15 cellular contexts compared by ENCODE assay signal in the genomic region with DNA sequence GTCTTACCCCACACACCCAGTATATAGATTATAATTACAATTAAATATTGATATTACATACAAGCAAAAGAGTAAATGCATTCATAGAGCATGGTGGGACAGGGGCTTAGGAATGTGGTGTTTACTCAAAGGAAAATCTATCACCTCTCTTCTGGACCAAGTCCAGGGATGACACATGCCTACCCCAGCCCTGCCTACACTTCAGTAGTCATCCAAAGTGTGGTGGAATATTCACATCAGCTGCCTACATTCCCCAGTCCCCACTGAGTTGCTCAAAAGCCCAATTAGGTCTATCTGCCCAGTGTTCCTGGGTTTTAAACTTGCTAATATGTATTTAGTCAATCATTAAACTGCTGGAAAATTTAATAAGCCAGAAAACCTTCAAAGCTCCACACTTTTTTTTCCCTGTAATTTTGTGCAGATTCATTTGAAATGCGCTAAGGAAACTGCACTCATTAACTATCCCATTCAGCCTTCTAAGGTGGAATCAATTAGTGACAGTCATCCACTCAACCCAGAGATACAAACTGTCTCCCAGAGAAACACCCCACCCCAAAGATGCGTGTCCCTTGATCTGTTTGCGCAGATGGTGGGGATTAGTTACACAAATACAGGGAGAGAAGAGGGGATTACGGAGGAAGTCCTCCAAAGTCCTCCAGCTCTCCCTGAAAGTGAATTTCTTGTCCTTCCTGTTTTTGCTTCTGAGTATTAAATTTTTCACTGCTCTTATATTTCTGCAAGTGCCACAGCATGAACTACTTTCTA.
DNase-seq lines count a peak whose midpoint lies in the region; ATAC-seq, FAIRE-seq and TF ChIP-seq lines count a peak whose summit lies in the region.
"Had no signal": no experiment of that assay in that cellular context is flagged by ENCODE, and none has a peak within 500 bp of the region (broad histone marks: within the 10 kb centered on the region; RNA-seq: fewer than 3 reads in every experiment).

No MANE protein-coding gene starts in this region.

- no peaks in the 10 kb centered on the region for H3K9me2 ChIP-seq in PC-3 (replicated peaks; ENCODE audit: low read length)

- TF ChIP-seq EP300 in sigmoid colon (IDR thresholded peaks at IDR 0.05) = no peak

- H3K36me3 Mint-ChIP-seq in stimulated activated effector memory CD8-positive, alpha-beta T cell treated with anti-CD3 and anti-CD28 coated beads, Interleukin-12 subunit alpha, Interleukin-12 subunit beta, amount 100 ng/mL, for 72 hours = no peaks in the 10 kb centered on the region
- H3K36me3 Mint-ChIP-seq in stimulated activated naive B cell treated with anti-CD40 and anti-IgM and Interleukin-4, amounts not matched to agents 10 μg/mL and 1 μg/mL and 100 μg/mL, for 72 hours = no peaks in the 10 kb centered on the region

- H3K4me2 ChIP-seq in PC-3 (ENCODE audit: low read length) (no peak overlapping the region), endothelial cell of umbilical vein (ENCODE audit: insufficient read depth, low read length) (no peak overlapping the region)

- H3K9me3 Mint-ChIP-seq in stimulated activated effector memory CD8-positive, alpha-beta T cell treated with anti-CD3 and anti-CD28 coated beads, Interleukin-12 subunit alpha, Interleukin-12 subunit beta, amount 100 ng/mL, for 72 hours = no peaks in the 10 kb centered on the region
- peaks cover 0 to 2% of the 10 kb centered on the region in 2 donors for H3K9me3 Mint-ChIP-seq in stimulated activated naive B cell treated with anti-CD40 and anti-IgM and Interleukin-4, amounts not matched to agents 10 μg/mL and 1 μg/mL and 100 μg/mL, for 72 hours
- H3K9me3 Mint-ChIP-seq: dendritic cell treated with granulocyte-macrophage colony-stimulating factor and Interleukin-4, amounts not matched to agents 40 ng/mL and 50 ng/mL, for 4 days had no signal

- POLR2A ChIA-PET in PC-3 (lab: Charles Lee; ENCODE audit: unreplicated experiment) = no interaction called here
- POLR2A ChIA-PET in endothelial cell of umbilical vein (lab: Charles Lee) = no interaction called here

- no peak overlapping the region for H2AFZ ChIP-seq in PC-3 (ENCODE audit: low read length)
- H2AFZ ChIP-seq in endothelial cell of umbilical vein (ENCODE audit: low read depth, low read length) = no peak overlapping the region

- H4K20me1 ChIP-seq in PC-3 (ENCODE audit: low read length) = no peaks in the 10 kb centered on the region
- H4K20me1 ChIP-seq in endothelial cell of umbilical vein (replicated peaks; ENCODE audit: control insufficient read depth, extremely low read depth, insufficient read depth, low read length) = no peaks in the 10 kb centered on the region

- DNase-seq in HT1080 (ENCODE audit: low read depth) = peak; percentile 50
- DNase-seq in PC-3 = peak; percentile 33
- no peak for DNase-seq in endothelial cell of umbilical vein (ENCODE audit: low read depth, low spot score)
- DNase-seq in retina = peak; percentile 3
- DNase-seq in sigmoid colon = no peak
- no peak for DNase-seq in stimulated activated effector memory CD8-positive, alpha-beta T cell treated with anti-CD3 and anti-CD28 coated beads, Interleukin-12 subunit alpha, Interleukin-12 subunit beta, amount 100 ng/mL, for 72 hours (ENCODE audit: low spot score in 2 of 2)
- no peak for DNase-seq in stimulated activated naive B cell treated with anti-CD40 and anti-IgM and Interleukin-4, amounts not matched to agents 10 μg/mL and 1 μg/mL and 100 μg/mL, for 72 hours
- DNase-seq: anterior cingulate cortex, C1 segment of cervical spinal cord, NCI-H1105 treated with DMSO at 0.1 percent for 48 hours, NCI-H69, upper lobe of left lung had no signal

- no peaks in the 10 kb centered on the region for H3K4me1 Mint-ChIP-seq in stimulated activated effector memory CD8-positive, alpha-beta T cell treated with anti-CD3 and anti-CD28 coated beads, Interleukin-12 subunit alpha, Interleukin-12 subunit beta, amount 100 ng/mL, for 72 hours
- H3K4me1 Mint-ChIP-seq in stimulated activated naive B cell treated with anti-CD40 and anti-IgM and Interleukin-4, amounts not matched to agents 10 μg/mL and 1 μg/mL and 100 μg/mL, for 72 hours = no peaks in the 10 kb centered on the region

- no peaks in the 10 kb centered on the region for H3K9me3 ChIP-seq in PC-3 (ENCODE audit: low read length)
- H3K9me3 ChIP-seq in endothelial cell of umbilical vein (replicated peaks; ENCODE audit: control insufficient read depth, insufficient read depth, low read length) = no peaks in the 10 kb centered on the region
- H3K9me3 ChIP-seq in sigmoid colon = no peaks in the 10 kb centered on the region
- H3K9me3 ChIP-seq: SJSA1, upper lobe of left lung had no signal

- H3K36me3 ChIP-seq in PC-3 (ENCODE audit: low read depth, low read length) (no peaks in the 10 kb centered on the region), endothelial cell of umbilical vein (ENCODE audit: control insufficient read depth in 2 of 2, extremely low read depth in 1 of 2, insufficient read depth in 2 of 2, low read length in 2 of 2) (no peaks in the 10 kb centered on the region), sigmoid colon (no peaks in the 10 kb centered on the region)
- H3K36me3 ChIP-seq: SJSA1, upper lobe of left lung had no signal

- BruUV-seq in PC-3 (replicated peaks; lab: Mats Ljungman, UMichigan) (no TSS peak), endothelial cell of umbilical vein (replicated peaks; lab: Mats Ljungman, UMichigan) (no TSS peak)

- H3K4me3 Mint-ChIP-seq in stimulated activated effector memory CD8-positive, alpha-beta T cell treated with anti-CD3 and anti-CD28 coated beads, Interleukin-12 subunit alpha, Interleukin-12 subunit beta, amount 100 ng/mL, for 72 hours = no peak overlapping the region
- H3K4me3 Mint-ChIP-seq in stimulated activated naive B cell treated with anti-CD40 and anti-IgM and Interleukin-4, amounts not matched to agents 10 μg/mL and 1 μg/mL and 100 μg/mL, for 72 hours = no peak overlapping the region
- H3K4me3 Mint-ChIP-seq: dendritic cell treated with granulocyte-macrophage colony-stimulating factor and Interleukin-4, amounts not matched to agents 40 ng/mL and 50 ng/mL, for 4 days had no signal

- no peak overlapping the region for H3K27ac ChIP-seq in PC-3 (ENCODE audit: low read length)
- H3K27ac ChIP-seq in endothelial cell of umbilical vein (ENCODE audit: insufficient read depth, low read depth, low read length) = no peak overlapping the region
- no peak overlapping the region for H3K27ac ChIP-seq in sigmoid colon
- H3K27ac ChIP-seq: SJSA1, upper lobe of left lung had no signal

- TF ChIP-seq POLR2A in endothelial cell of umbilical vein (IDR thresholded peaks at IDR 0.05; ENCODE audit: low read depth, low read length) (no peak), sigmoid colon (IDR thresholded peaks at IDR 0.05) (no peak)

- ATAC-seq in PC-3 = no peak
- ATAC-seq in stimulated activated effector memory CD8-positive, alpha-beta T cell treated with anti-CD3 and anti-CD28 coated beads, Interleukin-12 subunit alpha, Interleukin-12 subunit beta, amount 100 ng/mL, for 72 hours = no peak
- ATAC-seq in stimulated activated naive B cell treated with anti-CD40 and anti-IgM and Interleukin-4, amounts not matched to agents 10 μg/mL and 1 μg/mL and 100 μg/mL, for 72 hours (replicated peaks) = no peak
- ATAC-seq: HepG2 had no signal

- H3K27me3 ChIP-seq in PC-3 (ENCODE audit: low read length) (no peaks in the 10 kb centered on the region), endothelial cell of umbilical vein (ENCODE audit: control insufficient read depth in 2 of 2, insufficient read depth in 2 of 2, low read length in 2 of 2) (no peaks in the 10 kb centered on the region), sigmoid colon (no peaks in the 10 kb centered on the region)
- H3K27me3 ChIP-seq: upper lobe of left lung had no signal

- H3K27ac Mint-ChIP-seq in stimulated activated effector memory CD8-positive, alpha-beta T cell treated with anti-CD3 and anti-CD28 coated beads, Interleukin-12 subunit alpha, Interleukin-12 subunit beta, amount 100 ng/mL, for 72 hours = no peak overlapping the region
- no peak overlapping the region for H3K27ac Mint-ChIP-seq in stimulated activated naive B cell treated with anti-CD40 and anti-IgM and Interleukin-4, amounts not matched to agents 10 μg/mL and 1 μg/mL and 100 μg/mL, for 72 hours
- H3K27ac Mint-ChIP-seq: dendritic cell treated with granulocyte-macrophage colony-stimulating factor and Interleukin-4, amounts not matched to agents 40 ng/mL and 50 ng/mL, for 4 days had no signal

- H3K4me1 ChIP-seq in PC-3 (ENCODE audit: insufficient read depth, low read length) = 0 out of 2 replicates have a peak, but pooled peaks cover 5% of the 10 kb centered on the region
- peaks cover 20% of the 10 kb centered on the region for H3K4me1 ChIP-seq in endothelial cell of umbilical vein (ENCODE audit: control insufficient read depth, extremely low read depth, insufficient read depth, low read length)
- no peaks in the 10 kb centered on the region for H3K4me1 ChIP-seq in sigmoid colon
- H3K4me1 ChIP-seq: SJSA1 had no signal

- dilution Hi-C loops in endothelial cell of umbilical vein (cut with MboI; ENCODE audit: extremely low pct_ligation_motif_present, low sequenced_read_pairs) = no loop called here

- H3K4me3 ChIP-seq in PC-3 (ENCODE audit: low read length) = no peak overlapping the region
- H3K4me3 ChIP-seq in endothelial cell of umbilical vein (replicated peaks in 1 of 3; ENCODE audit: insufficient read depth in 1 of 3, low read depth in 1 of 3, low read length in 3 of 3) = no peak overlapping the region
- H3K4me3 ChIP-seq in sigmoid colon = no peak overlapping the region
- H3K4me3 ChIP-seq: SJSA1, upper lobe of left lung had no signal

- no peaks in the 10 kb centered on the region for H3K9me1 ChIP-seq in endothelial cell of umbilical vein (replicated peaks; ENCODE audit: control insufficient read depth, extremely low read depth, insufficient read depth, low read length)

- no peak for TF ChIP-seq CTCF in PC-3 (conservative IDR thresholded peaks at IDR 0.05; ENCODE audit: low read depth, low read length)
- no peak for TF ChIP-seq CTCF in endothelial cell of umbilical vein (IDR thresholded peaks at IDR 0.05; ENCODE audit: extremely low read depth in 1 of 2, insufficient read depth in 1 of 2, low read depth in 1 of 2, low read length in 2 of 2)
- no peak for TF ChIP-seq CTCF in sigmoid colon (IDR thresholded peaks at IDR 0.05)

- H3F3A ChIP-seq in PC-3 (ENCODE audit: low read length, unreplicated experiment) = no peaks in the 10 kb centered on the region

- H3K9ac ChIP-seq in PC-3 (ENCODE audit: low read length) (no peak overlapping the region), endothelial cell of umbilical vein (replicated peaks; ENCODE audit: extremely low read depth, insufficient read depth, low read length) (no peak overlapping the region)

- FAIRE-seq in endothelial cell of umbilical vein (lab: Jason Lieb, UNC) = no peak
- FAIRE-seq: HepG2 had no signal

- no peaks in the 10 kb centered on the region for H3K79me2 ChIP-seq in PC-3 (ENCODE audit: low read length)
- H3K79me2 ChIP-seq in endothelial cell of umbilical vein (ENCODE audit: control insufficient read depth, insufficient read depth, low read length) = no peaks in the 10 kb centered on the region

- intact Hi-C loops in PC-3 (cut with micrococcal nuclease) (loop anchor here (10.0 kb wide), 1 partner anchor 48 kb away; no protein-coding TSS in a partner anchor), endothelial cell of umbilical vein (cut with micrococcal nuclease) (no loop called here), sigmoid colon (cut with DNase I) (no loop called here)

- H3K27me3 Mint-ChIP-seq in stimulated activated naive B cell treated with anti-CD40 and anti-IgM and Interleukin-4, amounts not matched to agents 10 μg/mL and 1 μg/mL and 100 μg/mL, for 72 hours = no peaks in the 10 kb centered on the region
- H3K27me3 Mint-ChIP-seq: dendritic cell treated with granulocyte-macrophage colony-stimulating factor and Interleukin-4, amounts not matched to agents 40 ng/mL and 50 ng/mL, for 4 days had no signal

- WGBS in sigmoid colon, 2 donors = 52 to 68% methylated on average over 4 of the region's 4 CpGs

- CTCF ChIA-PET in PC-3 (lab: Charles Lee) = no interaction called here
- CTCF ChIA-PET in endothelial cell of umbilical vein (lab: Charles Lee) = interaction anchor here (1.3 kb wide), 1 partner anchor 35 kb away, joined by 3 read pairs; no protein-coding TSS in a partner anchor

Comparison
In these comparisons a context has a peak if more than half of its experiments do, and no peak if none do; other contexts are left out.
1. DNase-seq: peak in HT1080 (single experiment), PC-3 (single experiment) and retina (single experiment); none in endothelial cell of umbilical vein (single experiment), sigmoid colon (single experiment), stimulated activated effector memory CD8-positive, alpha-beta T cell treated with anti-CD3 and anti-CD28 coated beads, Interleukin-12 subunit alpha, Interleukin-12 subunit beta, amount 100 ng/mL, for 72 hours (0 of 2) and stimulated activated naive B cell treated with anti-CD40 and anti-IgM and Interleukin-4, amounts not matched to agents 10 μg/mL and 1 μg/mL and 100 μg/mL, for 72 hours (single experiment).